Comparison of ENCODE assay signal across 16 cellular contexts in the genomic region with DNA sequence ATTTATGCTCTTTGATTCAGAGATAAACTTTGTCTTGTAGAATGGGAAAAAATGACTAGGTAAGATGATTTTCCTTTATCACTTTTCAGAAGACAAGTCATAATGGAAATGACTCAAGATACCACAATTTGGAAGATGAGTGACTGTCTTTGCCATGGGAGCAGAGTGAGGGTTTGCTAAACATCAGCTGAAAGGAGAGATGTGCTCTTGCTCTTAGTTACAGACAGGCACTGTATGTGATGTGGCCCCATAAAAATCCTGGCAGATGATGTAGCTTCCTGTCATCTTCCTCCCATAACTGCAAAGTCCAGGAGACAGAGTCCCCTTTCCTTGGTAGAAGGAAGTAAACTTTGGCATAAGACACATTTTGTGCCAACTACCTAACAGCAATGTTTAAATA. TPM values are rescaled to one million over a fixed set of nuclear protein-coding genes. Genes with fewer than 3 reads are reported as not detected.
A peak's percentile ranks its signal among the peaks of the same experiment; 100 is the strongest.
DNase-seq lines count a peak whose midpoint lies in the region; ATAC-seq, FAIRE-seq and TF ChIP-seq lines count a peak whose summit lies in the region.
"Had no signal": no experiment of that assay in that cellular context is flagged by ENCODE, and none has a peak within 500 bp of the region (broad histone marks: within the 10 kb centered on the region; RNA-seq: fewer than 3 reads in every experiment).

No MANE protein-coding gene starts in this region.

- peak overlapping the region; percentile 60 for H3K4me3 Mint-ChIP-seq in activated T-cell treated with anti-CD3 and anti-CD28 coated beads, Interleukin-2, amount 50 U/mL, for 4 hours
- no peak overlapping the region for H3K4me3 Mint-ChIP-seq in stimulated activated memory B cell treated with anti-CD40 and anti-IgM and Interleukin-4, amounts not matched to agents 10 μg/mL and 1 μg/mL and 100 μg/mL, for 72 hours
- H3K4me3 Mint-ChIP-seq: effector memory CD8-positive, alpha-beta T cell; nephron had no signal

- no peaks in the 10 kb centered on the region for H3K9me3 ChIP-seq in RWPE2 (ENCODE audit: severe bottlenecking)
- H3K9me3 ChIP-seq: right atrium auricular region, SJSA1 had no signal

- no peaks in the 10 kb centered on the region for H3K27me3 Mint-ChIP-seq in activated T-cell treated with anti-CD3 and anti-CD28 coated beads, Interleukin-2, amount 50 U/mL, for 4 hours (ENCODE audit: low read depth)
- no peaks in the 10 kb centered on the region for H3K27me3 Mint-ChIP-seq in stimulated activated memory B cell treated with anti-CD40 and anti-IgM and Interleukin-4, amounts not matched to agents 10 μg/mL and 1 μg/mL and 100 μg/mL, for 72 hours
- H3K27me3 Mint-ChIP-seq: effector memory CD8-positive, alpha-beta T cell had no signal

- no peaks in the 10 kb centered on the region for H3K27me3 ChIP-seq in RWPE2 (ENCODE audit: insufficient read depth, poor library complexity, severe bottlenecking)
- H3K27me3 ChIP-seq: right atrium auricular region, SJSA1 had no signal

- H3K36me3 ChIP-seq in RWPE2 (ENCODE audit: low read depth) = no peaks in the 10 kb centered on the region
- H3K36me3 ChIP-seq: right atrium auricular region, SJSA1 had no signal

- peaks cover 40% of the 10 kb centered on the region for H3K36me3 Mint-ChIP-seq in activated T-cell treated with anti-CD3 and anti-CD28 coated beads, Interleukin-2, amount 50 U/mL, for 4 hours (ENCODE audit: insufficient read depth)
- H3K36me3 Mint-ChIP-seq in activated naive CD4-positive, alpha-beta T cell treated with anti-CD3 and anti-CD28 coated beads, Interleukin-2, amount 50 U/mL, for 72 hours = peaks cover 19 to 24% of the 10 kb centered on the region in 2 donors
- H3K36me3 Mint-ChIP-seq in stimulated activated memory B cell treated with anti-CD40 and anti-IgM and Interleukin-4, amounts not matched to agents 10 μg/mL and 1 μg/mL and 100 μg/mL, for 72 hours = peaks cover 20% of the 10 kb centered on the region

- peak overlapping the region; percentile 68 for H3K27ac ChIP-seq in RWPE2 (ENCODE audit: poor library complexity, severe bottlenecking)
- H3K27ac ChIP-seq: right atrium auricular region, SJSA1 had no signal

- H3K4me3 ChIP-seq in RWPE2 (ENCODE audit: severe bottlenecking) = no peak overlapping the region
- H3K4me3 ChIP-seq: right atrium auricular region, SJSA1 had no signal

- FAIRE-seq in RCC 7860 (lab: Jason Lieb, UNC) = no peak
- FAIRE-seq: HepG2 had no signal

- H3K4me1 ChIP-seq in RWPE2 (ENCODE audit: insufficient read depth, poor library complexity, severe bottlenecking) = peaks cover 24% of the 10 kb centered on the region
- H3K4me1 ChIP-seq: right atrium auricular region, SJSA1 had no signal

- ATAC-seq in activated T-cell treated with anti-CD3 and anti-CD28 coated beads, Interleukin-2, amount 50 U/mL, for 4 hours = peak; percentile 80 to 82
- ATAC-seq in RWPE2 (ENCODE audit: low read depth) (no peak), GM21360 (IDR thresholded peaks at IDR 0.05; ENCODE audit: unreplicated experiment) (no peak)
- peak; percentile 85 to 88 for ATAC-seq in activated naive CD4-positive, alpha-beta T cell treated with anti-CD3 and anti-CD28 coated beads, Interleukin-2, amount 50 U/mL, for 72 hours
- peak; percentile 65 for ATAC-seq in stimulated activated memory B cell treated with anti-CD40 and anti-IgM and Interleukin-4, amounts not matched to agents 10 μg/mL and 1 μg/mL and 100 μg/mL, for 72 hours
- ATAC-seq: effector memory CD8-positive, alpha-beta T cell; HepG2 had no signal

- no peaks in the 10 kb centered on the region for H3K9me3 Mint-ChIP-seq in activated T-cell treated with anti-CD3 and anti-CD28 coated beads, Interleukin-2, amount 50 U/mL, for 4 hours
- peaks cover 0 to 3% of the 10 kb centered on the region in 2 donors for H3K9me3 Mint-ChIP-seq in activated naive CD4-positive, alpha-beta T cell treated with anti-CD3 and anti-CD28 coated beads, Interleukin-2, amount 50 U/mL, for 72 hours
- H3K9me3 Mint-ChIP-seq in stimulated activated memory B cell treated with anti-CD40 and anti-IgM and Interleukin-4, amounts not matched to agents 10 μg/mL and 1 μg/mL and 100 μg/mL, for 72 hours = no peaks in the 10 kb centered on the region
- H3K9me3 Mint-ChIP-seq: effector memory CD8-positive, alpha-beta T cell; nephron had no signal

- no peak for TF ChIP-seq CTCF in RWPE2 (IDR thresholded peaks at IDR 0.05; ENCODE audit: poor library complexity, severe bottlenecking)

- H3K4me1 Mint-ChIP-seq in activated T-cell treated with anti-CD3 and anti-CD28 coated beads, Interleukin-2, amount 50 U/mL, for 4 hours (ENCODE audit: low read depth) = peaks cover 64% of the 10 kb centered on the region
- H3K4me1 Mint-ChIP-seq in stimulated activated memory B cell treated with anti-CD40 and anti-IgM and Interleukin-4, amounts not matched to agents 10 μg/mL and 1 μg/mL and 100 μg/mL, for 72 hours = peaks cover 41% of the 10 kb centered on the region

- no peak for DNase-seq in activated T-cell treated with anti-CD3 and anti-CD28 coated beads, Interleukin-2, amount 50 U/mL, for 4 hours
- no peak for DNase-seq in activated T-cell treated with anti-CD3 and anti-CD28 coated beads for 4 hours
- no peak for DNase-seq in RWPE2 (ENCODE audit: low spot score)
- DNase-seq in activated naive CD4-positive, alpha-beta T cell treated with anti-CD3 and anti-CD28 coated beads, Interleukin-2, amount 50 U/mL, for 72 hours (ENCODE audit: low spot score in 2 of 2) = peak in 1 of 2 donors; percentile 63
- DNase-seq in RCC 7860 (ENCODE audit: low spot score) = no peak
- DNase-seq in occipital lobe (lab: John Stamatoyannopoulos, UW) = no peak
- DNase-seq: ACHN; central memory CD4-positive, alpha-beta T cell; COR-L47; effector memory CD8-positive, alpha-beta T cell had no signal

- peak overlapping the region; percentile 99 to 100 for H3K27ac Mint-ChIP-seq in activated naive CD4-positive, alpha-beta T cell treated with anti-CD3 and anti-CD28 coated beads, Interleukin-2, amount 50 U/mL, for 72 hours
- H3K27ac Mint-ChIP-seq in stimulated activated memory B cell treated with anti-CD40 and anti-IgM and Interleukin-4, amounts not matched to agents 10 μg/mL and 1 μg/mL and 100 μg/mL, for 72 hours = peak overlapping the region; percentile 80
- H3K27ac Mint-ChIP-seq: effector memory CD8-positive, alpha-beta T cell; nephron had no signal

RNA-seq across cellular contexts. Expression of a gene that starts 47.6 kb away (rescaled TPM):
- 100 to 1,000 TPM in 2 of 3 donors, 10 to 100 TPM in 1; 96.5 to 118 (median 111) TPM for total RNA-seq in activated T-cell treated with anti-CD3 and anti-CD28 coated beads, Interleukin-2, amount 50 U/mL, for 4 hours
- 10 to 100 TPM; 48.7 to 90.8 TPM for total RNA-seq in activated naive CD4-positive, alpha-beta T cell treated with anti-CD3 and anti-CD28 coated beads, Interleukin-2, amount 50 U/mL, for 72 hours
- total RNA-seq in occipital lobe = 65.4 TPM
- total RNA-seq: HepG2 had no signal

Comparison
In these comparisons a context has a peak if more than half of its experiments do, and no peak if none do; other contexts are left out.
1. ATAC-seq: peak in activated T-cell treated with anti-CD3 and anti-CD28 coated beads, Interleukin-2, amount 50 U/mL, for 4 hours (2 of 2), activated naive CD4-positive, alpha-beta T cell treated with anti-CD3 and anti-CD28 coated beads, Interleukin-2, amount 50 U/mL, for 72 hours (2 of 2) and stimulated activated memory B cell treated with anti-CD40 and anti-IgM and Interleukin-4, amounts not matched to agents 10 μg/mL and 1 μg/mL and 100 μg/mL, for 72 hours (single experiment); none in RWPE2 (single experiment) and GM21360 (single experiment).